Comparison of ENCODE assay signal across 1 cellular context in the genomic region with DNA sequence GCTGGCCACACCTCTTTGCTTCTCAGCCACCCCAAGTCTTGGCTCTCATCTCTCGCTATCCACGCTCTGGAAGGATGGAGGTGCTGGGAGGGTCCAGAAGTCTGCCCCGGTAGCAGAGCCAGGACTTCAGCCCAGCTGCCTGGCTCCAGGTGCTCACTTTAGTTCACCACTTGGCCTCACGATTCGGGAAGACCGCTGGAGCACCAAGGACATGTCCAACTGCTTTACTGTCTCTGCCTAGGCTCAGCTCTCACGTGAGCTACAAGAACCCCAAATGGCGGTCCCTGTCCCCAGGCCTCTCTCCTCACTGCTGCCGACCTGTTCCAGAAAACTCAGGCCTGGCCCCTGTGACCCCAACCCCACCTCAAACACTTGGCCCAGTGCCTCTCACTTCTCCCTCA.
TF ChIP-seq lines count a peak whose summit lies in the region.

No MANE protein-coding gene starts in this region.

TF ChIP-seq in GM12878, 131 proteins besides CTCF, POLR2A, EP300 and RAD21:
- no peak for TF ChIP-seq FOXM1 (IDR thresholded peaks at IDR 0.05; ENCODE audit: low read depth, low read length)
- no peak for TF ChIP-seq ATF3 (IDR thresholded peaks at IDR 0.05; ENCODE audit: borderline replicate concordance, extremely low read depth, low read depth, low read length)
- no peak for TF ChIP-seq MTA3 (IDR thresholded peaks at IDR 0.05; ENCODE audit: borderline replicate concordance, low read length)
- TF ChIP-seq ZBED1 (IDR thresholded peaks at IDR 0.05; ENCODE audit: borderline replicate concordance) = no peak
- no peak for TF ChIP-seq E2F8 (IDR thresholded peaks at IDR 0.05; ENCODE audit: low read depth, partially characterized antibody)
- TF ChIP-seq, protein P1, sequence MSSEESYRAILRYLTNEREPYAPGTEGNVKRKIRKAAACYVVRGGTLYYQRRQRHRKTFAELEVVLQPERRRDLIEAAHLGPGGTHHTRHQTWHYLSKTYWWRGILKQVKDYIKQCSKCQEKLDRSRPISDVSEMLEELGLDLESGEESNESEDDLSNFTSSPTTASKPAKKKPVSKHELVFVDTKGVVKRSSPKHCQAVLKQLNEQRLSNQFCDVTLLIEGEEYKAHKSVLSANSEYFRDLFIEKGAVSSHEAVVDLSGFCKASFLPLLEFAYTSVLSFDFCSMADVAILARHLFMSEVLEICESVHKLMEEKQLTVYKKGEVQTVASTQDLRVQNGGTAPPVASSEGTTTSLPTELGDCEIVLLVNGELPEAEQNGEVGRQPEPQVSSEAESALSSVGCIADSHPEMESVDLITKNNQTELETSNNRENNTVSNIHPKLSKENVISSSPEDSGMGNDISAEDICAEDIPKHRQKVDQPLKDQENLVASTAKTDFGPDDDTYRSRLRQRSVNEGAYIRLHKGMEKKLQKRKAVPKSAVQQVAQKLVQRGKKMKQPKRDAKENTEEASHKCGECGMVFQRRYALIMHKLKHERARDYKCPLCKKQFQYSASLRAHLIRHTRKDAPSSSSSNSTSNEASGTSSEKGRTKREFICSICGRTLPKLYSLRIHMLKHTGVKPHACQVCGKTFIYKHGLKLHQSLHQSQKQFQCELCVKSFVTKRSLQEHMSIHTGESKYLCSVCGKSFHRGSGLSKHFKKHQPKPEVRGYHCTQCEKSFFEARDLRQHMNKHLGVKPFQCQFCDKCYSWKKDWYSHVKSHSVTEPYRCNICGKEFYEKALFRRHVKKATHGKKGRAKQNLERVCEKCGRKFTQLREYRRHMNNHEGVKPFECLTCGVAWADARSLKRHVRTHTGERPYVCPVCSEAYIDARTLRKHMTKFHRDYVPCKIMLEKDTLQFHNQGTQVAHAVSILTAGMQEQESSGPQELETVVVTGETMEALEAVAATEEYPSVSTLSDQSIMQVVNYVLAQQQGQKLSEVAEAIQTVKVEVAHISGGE (CRISPR knock-in tag; IDR thresholded peaks at IDR 0.05) = no peak
- TF ChIP-seq ZNF207 (IDR thresholded peaks at IDR 0.05; ENCODE audit: borderline replicate concordance) = no peak
- TF ChIP-seq EED (IDR thresholded peaks at IDR 0.05; ENCODE audit: low read depth) = no peak
TF ChIP-seq in GM12878: peak in this region for 0.
